ENCODE assay signal across 10 cellular contexts in the genomic region with DNA sequence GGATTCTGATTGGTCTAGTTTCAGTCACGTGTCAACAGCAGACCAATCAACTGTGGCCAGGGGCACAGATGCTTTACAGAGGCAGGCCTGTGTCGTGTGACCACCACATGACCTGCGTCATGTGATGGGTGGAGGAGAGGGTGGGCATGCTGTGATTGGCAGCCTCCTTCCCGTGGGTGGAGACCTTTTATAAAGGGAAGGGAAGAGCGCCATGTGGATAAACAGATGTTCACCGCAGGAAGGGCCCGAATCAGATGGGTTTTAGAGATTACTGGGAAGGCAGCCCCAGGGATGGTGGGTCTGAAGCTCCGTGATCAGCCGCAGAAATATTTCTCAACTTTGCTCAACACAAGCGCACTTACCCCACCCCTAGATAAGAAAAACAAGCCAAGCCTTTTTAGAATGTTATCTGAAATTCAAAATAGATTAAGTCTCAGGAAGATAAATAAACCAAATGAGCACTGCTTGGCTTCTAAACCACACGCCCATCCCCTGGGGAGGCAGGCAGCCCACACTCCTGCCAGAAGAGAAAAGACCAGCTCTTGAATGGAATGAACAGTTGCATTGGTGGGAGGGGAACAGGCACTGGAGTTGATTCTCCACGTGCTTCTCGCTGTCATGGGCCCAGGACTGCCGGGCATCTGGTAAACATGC. TPM values are rescaled to one million over a fixed set of nuclear protein-coding genes. Genes with fewer than 3 reads are reported as not detected.
DNase-seq lines count a peak whose midpoint lies in the region; ATAC-seq, FAIRE-seq and TF ChIP-seq lines count a peak whose summit lies in the region.
"Had no signal": no experiment of that assay in that cellular context is flagged by ENCODE, and none has a peak within 500 bp of the region (broad histone marks: within the 10 kb centered on the region; RNA-seq: fewer than 3 reads in every experiment).

No MANE protein-coding gene starts in this region.

- no peaks in the 10 kb centered on the region for H3K9me3 Mint-ChIP-seq in activated T-helper 17 cell treated with anti-CD3 and anti-CD28 coated beads, Interleukin-2, amount 50 U/mL, for 72 hours

- H3K4me3 Mint-ChIP-seq in activated T-helper 17 cell treated with anti-CD3 and anti-CD28 coated beads, Interleukin-2, amount 50 U/mL, for 72 hours, result no peak overlapping the region

- peaks cover 12% of the 10 kb centered on the region for H3K4me1 Mint-ChIP-seq in activated T-helper 17 cell treated with anti-CD3 and anti-CD28 coated beads, Interleukin-2, amount 50 U/mL, for 72 hours

- FAIRE-seq in GM12892 (lab: Jason Lieb, UNC), result no peak
- FAIRE-seq: GM18507 had no signal

- H3K27me3 Mint-ChIP-seq in activated T-helper 17 cell treated with anti-CD3 and anti-CD28 coated beads, Interleukin-2, amount 50 U/mL, for 72 hours, result no peaks in the 10 kb centered on the region

- no peak for TF ChIP-seq CTCF in fibroblast of pulmonary artery (IDR thresholded peaks at IDR 0.05; ENCODE audit: low read length, missing control alignments)

- no peak for TF ChIP-seq POLR2A in GM12892 (IDR thresholded peaks at IDR 0.05; ENCODE audit: low read depth, low read length)

- no peaks in the 10 kb centered on the region for H3K36me3 Mint-ChIP-seq in activated T-helper 17 cell treated with anti-CD3 and anti-CD28 coated beads, Interleukin-2, amount 50 U/mL, for 72 hours (ENCODE audit: low read depth)

- DNase-seq in GF-D8 (lab: John Stamatoyannopoulos, UW) (peak; percentile 99), OCI-M1 (lab: John Stamatoyannopoulos, UW) (peak; percentile 99), fibroblast of pulmonary artery (ENCODE audit: low read depth) (peak; percentile 95), pulmonary artery endothelial cell (ENCODE audit: low read depth, low spot score) (peak; percentile 90), GM12892 (ENCODE audit: insufficient read length) (no peak)
- DNase-seq: head of caudate nucleus had no signal

- ATAC-seq in GM21825 (IDR thresholded peaks at IDR 0.05; ENCODE audit: unreplicated experiment) (no peak), HG03457 (IDR thresholded peaks at IDR 0.05; ENCODE audit: unreplicated experiment) (no peak)
- ATAC-seq in activated T-helper 17 cell treated with anti-CD3 and anti-CD28 coated beads, Interleukin-2, amount 50 U/mL, for 72 hours (replicated peaks), result no peak

- no peak overlapping the region for H3K4me3 ChIP-seq in fibroblast of pulmonary artery (replicated peaks; ENCODE audit: low read depth, low read length)

- no peak overlapping the region for H3K27ac Mint-ChIP-seq in activated T-helper 17 cell treated with anti-CD3 and anti-CD28 coated beads, Interleukin-2, amount 50 U/mL, for 72 hours

RNA-seq across cellular contexts. Expression of a gene that starts 43.6 kb away (rescaled TPM):
- 0.42 and 0.59 TPM in 2 replicates for total RNA-seq in pulmonary artery endothelial cell
- 1 to 10 TPM in 1 of 2 donors, under 1 TPM in 1; 0.66 to 1.0 TPM for total RNA-seq in activated T-helper 17 cell treated with anti-CD3 and anti-CD28 coated beads, Interleukin-2, amount 50 U/mL, for 72 hours
- polyA plus RNA-seq in GM12892 (2012; ENCODE audit: missing spikeins), result 0.21 TPM
